ENCODE assay signal across 11 cellular contexts in the genomic region with DNA sequence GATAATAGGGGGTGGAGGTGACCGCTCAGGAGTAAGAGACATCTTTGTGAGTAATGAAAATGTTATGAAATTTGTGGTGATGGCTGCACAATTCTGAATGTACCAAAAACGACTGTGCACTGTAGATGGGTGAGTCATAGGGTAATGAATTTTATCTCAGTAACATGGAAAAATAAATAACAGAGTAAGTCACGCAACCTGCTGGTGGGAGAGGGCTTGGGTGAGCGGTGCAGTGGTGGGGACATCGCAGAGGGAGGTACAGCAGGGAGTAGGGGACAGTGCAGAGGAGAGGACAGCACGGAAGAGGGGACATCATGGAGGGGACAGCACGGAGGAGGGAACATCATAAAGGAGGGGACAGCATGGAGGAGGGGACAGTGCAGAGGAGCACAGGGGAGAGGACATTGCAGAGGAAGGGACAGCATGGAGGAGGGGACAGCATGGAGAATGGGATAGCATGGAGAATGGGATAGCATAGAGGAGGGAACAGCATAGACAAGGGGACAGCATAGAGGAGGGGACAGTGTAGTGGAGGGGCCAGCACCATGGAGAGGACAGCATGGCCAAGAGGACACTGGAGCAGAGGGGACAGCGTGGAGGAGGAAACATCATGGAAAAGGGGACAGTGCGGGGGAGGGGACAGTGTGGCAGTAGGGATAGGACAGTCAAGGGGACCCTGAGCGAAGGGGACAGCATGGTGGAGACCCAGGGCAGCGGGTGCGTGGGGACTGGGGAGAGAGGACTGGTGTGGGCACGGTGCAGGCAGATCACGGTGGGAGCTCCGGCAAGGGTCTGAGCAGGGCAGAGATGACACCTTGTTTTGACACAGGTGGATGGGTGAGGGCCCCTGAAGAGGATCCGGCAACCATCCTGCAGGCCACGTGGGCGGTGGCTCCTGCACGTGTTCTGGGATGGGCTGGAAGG.
DNase-seq lines count a peak whose midpoint lies in the region; ATAC-seq, FAIRE-seq and TF ChIP-seq lines count a peak whose summit lies in the region.
"Had no signal": no experiment of that assay in that cellular context is flagged by ENCODE, and none has a peak within 500 bp of the region (broad histone marks: within the 10 kb centered on the region; RNA-seq: fewer than 3 reads in every experiment).

No MANE protein-coding gene starts in this region.

- CTCF ChIA-PET in endothelial cell of umbilical vein (lab: Charles Lee): no interaction called here

- H3K9ac ChIP-seq in endothelial cell of umbilical vein (replicated peaks; ENCODE audit: extremely low read depth, insufficient read depth, low read length): no peak overlapping the region

- peak; percentile 56 for DNase-seq in H7
- DNase-seq in RCC 7860 (ENCODE audit: low spot score): peak; percentile 90
- peak; percentile 71 for DNase-seq in endothelial cell of umbilical vein (ENCODE audit: low read depth, low spot score)
- DNase-seq in retinal pigment epithelial cell (ENCODE audit: low read depth): peak; percentile 4
- no peak for DNase-seq in NK-92 (lab: John Stamatoyannopoulos, UW; ENCODE audit: unreplicated experiment)
- no peak for DNase-seq in NCI-H2171 treated with DMSO at 0.1 percent for 48 hours (lab: John Stamatoyannopoulos, UW)
- no peak for DNase-seq in stimulated activated CD4-positive, alpha-beta T cell treated with anti-CD3 and anti-CD28 coated beads, Interleukin-4, amount 100 ng/mL, for 24 hours
- DNase-seq: activated CD4-positive, alpha-beta memory T cell treated with anti-CD3 and anti-CD28 coated beads, Interleukin-2, amount 10 ng/mL, durations not matched to agents 7 days and 5 days; left cardiac atrium; small intestine had no signal

- no peaks in the 10 kb centered on the region for H3K27me3 ChIP-seq in H7 (ENCODE audit: control insufficient read depth, insufficient read depth, low read length)
- no peaks in the 10 kb centered on the region for H3K27me3 ChIP-seq in endothelial cell of umbilical vein (ENCODE audit: control insufficient read depth in 2 of 2, insufficient read depth in 2 of 2, low read length in 2 of 2)

- TF ChIP-seq CTCF in endothelial cell of umbilical vein (IDR thresholded peaks at IDR 0.05; ENCODE audit: extremely low read depth in 1 of 2, insufficient read depth in 1 of 2, low read depth in 1 of 2, low read length in 2 of 2): no peak
- no peak for TF ChIP-seq CTCF in retinal pigment epithelial cell (conservative IDR thresholded peaks at IDR 0.05; ENCODE audit: low read depth, low read length)

- intact Hi-C loops in endothelial cell of umbilical vein (cut with micrococcal nuclease): no loop called here

- no peaks in the 10 kb centered on the region for H3K79me2 ChIP-seq in endothelial cell of umbilical vein (ENCODE audit: control insufficient read depth, insufficient read depth, low read length)

- TF ChIP-seq POLR2A in endothelial cell of umbilical vein (IDR thresholded peaks at IDR 0.05; ENCODE audit: low read depth, low read length): no peak

- H3K4me2 ChIP-seq in endothelial cell of umbilical vein (ENCODE audit: insufficient read depth, low read length): peak overlapping the region; percentile 55

- ATAC-seq in HG03108 (IDR thresholded peaks at IDR 0.05; ENCODE audit: unreplicated experiment): no peak
- ATAC-seq: left cardiac atrium had no signal

- no TSS peak for BruUV-seq in endothelial cell of umbilical vein (replicated peaks; lab: Mats Ljungman, UMichigan)

- no peak overlapping the region for H3K4me3 ChIP-seq in H7 (ENCODE audit: insufficient read depth, low read depth, low read length)
- no peak overlapping the region for H3K4me3 ChIP-seq in endothelial cell of umbilical vein (replicated peaks in 1 of 3; ENCODE audit: insufficient read depth in 1 of 3, low read depth in 1 of 3, low read length in 3 of 3)
- no peak overlapping the region for H3K4me3 ChIP-seq in retinal pigment epithelial cell (ENCODE audit: low read length)

- H3K36me3 ChIP-seq in H7 (replicated peaks; ENCODE audit: control insufficient read depth, insufficient read depth, low read length): no peaks in the 10 kb centered on the region
- no peaks in the 10 kb centered on the region for H3K36me3 ChIP-seq in endothelial cell of umbilical vein (ENCODE audit: control insufficient read depth in 2 of 2, extremely low read depth in 1 of 2, insufficient read depth in 2 of 2, low read length in 2 of 2)

- H3K9me1 ChIP-seq in endothelial cell of umbilical vein (replicated peaks; ENCODE audit: control insufficient read depth, extremely low read depth, insufficient read depth, low read length): no peaks in the 10 kb centered on the region

- peaks cover 13% of the 10 kb centered on the region for H3K4me1 ChIP-seq in endothelial cell of umbilical vein (ENCODE audit: control insufficient read depth, extremely low read depth, insufficient read depth, low read length)

- no peaks in the 10 kb centered on the region for H4K20me1 ChIP-seq in endothelial cell of umbilical vein (replicated peaks; ENCODE audit: control insufficient read depth, extremely low read depth, insufficient read depth, low read length)

- dilution Hi-C loops in endothelial cell of umbilical vein (cut with MboI; ENCODE audit: extremely low pct_ligation_motif_present, low sequenced_read_pairs): no loop called here

- no peak overlapping the region for H3K27ac ChIP-seq in endothelial cell of umbilical vein (ENCODE audit: insufficient read depth, low read depth, low read length)

- H2AFZ ChIP-seq in endothelial cell of umbilical vein (ENCODE audit: low read depth, low read length): no peak overlapping the region

- FAIRE-seq in RCC 7860 (lab: Jason Lieb, UNC) (peak; percentile 91), endothelial cell of umbilical vein (lab: Jason Lieb, UNC) (peak; percentile 79)
- FAIRE-seq: small intestine had no signal

- no peaks in the 10 kb centered on the region for H3K9me3 ChIP-seq in endothelial cell of umbilical vein (replicated peaks; ENCODE audit: control insufficient read depth, insufficient read depth, low read length)

- POLR2A ChIA-PET in endothelial cell of umbilical vein (lab: Charles Lee): no interaction called here

TF ChIP-seq in endothelial cell of umbilical vein, 7 proteins besides CTCF, POLR2A, EP300 and RAD21:
- peak; percentile 74 for TF ChIP-seq JUN (IDR thresholded peaks at IDR 0.05; ENCODE audit: borderline replicate concordance, insufficient read depth, insufficient read length, low read depth)
- peak; percentile 89 for TF ChIP-seq FOS (IDR thresholded peaks at IDR 0.05; ENCODE audit: borderline replicate concordance, insufficient read depth, low read length)
- no peak for TF ChIP-seq POLR2AphosphoS5 (IDR thresholded peaks at IDR 0.05; ENCODE audit: insufficient read depth, low read depth, low read length)
- TF ChIP-seq GATA2 (IDR thresholded peaks at IDR 0.05; ENCODE audit: insufficient read depth, insufficient read length, low read depth, low read length): peak; percentile 93

Comparison
In these comparisons a context has a peak if more than half of its experiments do, and no peak if none do; other contexts are left out.
1. DNase-seq: peak in H7 (single experiment), RCC 7860 (single experiment), endothelial cell of umbilical vein (single experiment) and retinal pigment epithelial cell (single experiment); none in NK-92 (single experiment), NCI-H2171 treated with DMSO at 0.1 percent for 48 hours (single experiment) and stimulated activated CD4-positive, alpha-beta T cell treated with anti-CD3 and anti-CD28 coated beads, Interleukin-4, amount 100 ng/mL, for 24 hours (single experiment).